ENCODE assay signal across 34 cellular contexts in genomic region chr12:75600146-75600545, GRCh38.
"Had no signal": no experiment of that assay in that cellular context is flagged by ENCODE, and none has a peak within 500 bp of the region (broad histone marks: within the 10 kb centered on the region; RNA-seq: fewer than 3 reads in every experiment).

No MANE protein-coding gene starts in this region.

- H3K4me3 Mint-ChIP-seq: activated B cell treated with CpG ODN at 0.5 μM for 24 hours; activated CD4-positive, alpha-beta memory T cell treated with anti-CD3 and anti-CD28 coated beads for 36 hours; activated CD4-positive, alpha-beta T cell treated with anti-CD3 and anti-CD28 coated beads, Interleukin-2, amount 10 ng/mL, durations not matched to agents 24 days and 14 days; activated CD8-positive, alpha-beta T cell treated with anti-CD3 and anti-CD28 coated beads for 36 hours; activated naive CD4-positive, alpha-beta T cell treated with anti-CD3 and anti-CD28 coated beads for 36 hours; activated naive CD8-positive, alpha-beta T cell treated with anti-CD3 and anti-CD28 coated beads for 36 hours; activated T-cell treated with anti-CD3 and anti-CD28 coated beads, Interleukin-2, amount 50 U/mL, for 4 hours; activated T-cell treated with anti-CD3 and anti-CD28 coated beads, Interleukin-2, amount 50 U/mL, for 72 hours; activated T-helper 1 cell treated with anti-CD3 and anti-CD28 coated beads, Interleukin-12 subunit alpha, Interleukin-12 subunit beta, Interleukin-2, Interleukin-4 antibody, amounts not matched to agents 30 ng/mL and 10 ng/mL and 1 ng/mL, durations not matched to agents 14 hours and 24 hours and 36 hours; activated T-helper 17 cell treated with anti-CD3 and anti-CD28 coated beads, Interleukin-2, amount 50 U/mL, for 72 hours; T-helper 1 cell treated with Interleukin-12 subunit alpha and Interleukin-12 subunit beta and Interleukin-4 antibody, amounts not matched to agents 30 μg/mL and 1 μg/mL, for 36 hours; T-helper 2 cell treated with Interferon-gamma antibody and Interleukin-4, amounts not matched to agents 5 μg/mL and 100 μg/mL, for 36 hours had no signal

- H3K4me1 Mint-ChIP-seq: activated B cell treated with CpG ODN at 0.5 μM for 24 hours; activated CD4-positive, alpha-beta T cell treated with anti-CD3 and anti-CD28 coated beads, Interleukin-2, amount 10 ng/mL, durations not matched to agents 24 days and 14 days; activated naive CD8-positive, alpha-beta T cell treated with anti-CD3 and anti-CD28 coated beads for 36 hours; activated T-helper 17 cell treated with anti-CD3 and anti-CD28 coated beads, Interleukin-2, amount 50 U/mL, for 72 hours had no signal

- H3K36me3 Mint-ChIP-seq: activated CD4-positive, alpha-beta memory T cell treated with anti-CD3 and anti-CD28 coated beads for 36 hours; activated naive CD4-positive, alpha-beta T cell treated with anti-CD3 and anti-CD28 coated beads, Interleukin-2, amount 50 U/mL, for 72 hours; activated naive CD8-positive, alpha-beta T cell treated with anti-CD3 and anti-CD28 coated beads for 36 hours had no signal

- ATAC-seq: activated CD8-positive, alpha-beta T cell treated with anti-CD3 and anti-CD28 coated beads for 36 hours; activated naive CD4-positive, alpha-beta T cell treated with anti-CD3 and anti-CD28 coated beads, Interleukin-2, amount 50 U/mL, for 72 hours; activated T-cell treated with anti-CD3 and anti-CD28 coated beads, Interleukin-2, amount 50 U/mL, for 4 hours; activated T-cell treated with anti-CD3 and anti-CD28 coated beads, Interleukin-2, amount 50 U/mL, for 72 hours; activated T-helper 17 cell treated with anti-CD3 and anti-CD28 coated beads, Interleukin-2, amount 50 U/mL, for 72 hours; body of pancreas had no signal

- H3K4me3 ChIP-seq: adrenal gland, body of pancreas, breast epithelium had no signal

- H3K27me3 Mint-ChIP-seq: activated CD4-positive, alpha-beta memory T cell treated with anti-CD3 and anti-CD28 coated beads for 36 hours; activated T-helper 17 cell treated with anti-CD3 and anti-CD28 coated beads, Interleukin-2, amount 50 U/mL, for 72 hours had no signal

- H3K9me3 ChIP-seq: adrenal gland, body of pancreas, breast epithelium had no signal

- H3K36me3 ChIP-seq: adrenal gland, brain microvascular endothelial cell, breast epithelium had no signal

- H3K27ac Mint-ChIP-seq: activated B cell treated with CpG ODN at 0.5 μM for 24 hours; activated CD4-positive, alpha-beta memory T cell treated with anti-CD3 and anti-CD28 coated beads for 36 hours; activated CD4-positive, alpha-beta T cell treated with anti-CD3 and anti-CD28 coated beads, Interleukin-2, amount 10 ng/mL, durations not matched to agents 24 days and 14 days; activated CD8-positive, alpha-beta T cell treated with anti-CD3 and anti-CD28 coated beads for 36 hours; activated naive CD4-positive, alpha-beta T cell treated with anti-CD3 and anti-CD28 coated beads for 36 hours; activated naive CD4-positive, alpha-beta T cell treated with anti-CD3 and anti-CD28 coated beads, Interleukin-2, amount 50 U/mL, for 72 hours; activated naive CD8-positive, alpha-beta T cell treated with anti-CD3 and anti-CD28 coated beads for 36 hours; activated T-cell treated with anti-CD3 and anti-CD28 coated beads, Interleukin-2, amount 50 U/mL, for 72 hours; activated T-helper 1 cell treated with anti-CD3 and anti-CD28 coated beads, Interleukin-12 subunit alpha, Interleukin-12 subunit beta, Interleukin-2, Interleukin-4 antibody, amounts not matched to agents 30 ng/mL and 10 ng/mL and 1 ng/mL, durations not matched to agents 14 hours and 24 hours and 36 hours; activated T-helper 17 cell treated with anti-CD3 and anti-CD28 coated beads, Interleukin-2, amount 50 U/mL, for 72 hours; T-helper 1 cell treated with Interleukin-12 subunit alpha and Interleukin-12 subunit beta and Interleukin-4 antibody, amounts not matched to agents 30 μg/mL and 1 μg/mL, for 36 hours; T-helper 2 cell treated with Interferon-gamma antibody and Interleukin-4, amounts not matched to agents 5 μg/mL and 100 μg/mL, for 36 hours had no signal

- H3K9me3 Mint-ChIP-seq: activated B cell treated with CpG ODN at 0.5 μM for 24 hours; activated CD4-positive, alpha-beta memory T cell treated with anti-CD3 and anti-CD28 coated beads for 36 hours; activated CD4-positive, alpha-beta T cell treated with anti-CD3 and anti-CD28 coated beads, Interleukin-2, amount 10 ng/mL, durations not matched to agents 24 days and 14 days; activated CD8-positive, alpha-beta T cell treated with anti-CD3 and anti-CD28 coated beads for 36 hours; activated naive CD4-positive, alpha-beta T cell treated with anti-CD3 and anti-CD28 coated beads for 36 hours; activated naive CD4-positive, alpha-beta T cell treated with anti-CD3 and anti-CD28 coated beads, Interleukin-2, amount 50 U/mL, for 72 hours; activated naive CD8-positive, alpha-beta T cell treated with anti-CD3 and anti-CD28 coated beads for 36 hours; activated T-cell treated with anti-CD3 and anti-CD28 coated beads, Interleukin-2, amount 50 U/mL, for 4 hours; activated T-cell treated with anti-CD3 and anti-CD28 coated beads, Interleukin-2, amount 50 U/mL, for 72 hours; activated T-helper 1 cell treated with anti-CD3 and anti-CD28 coated beads, Interleukin-12 subunit alpha, Interleukin-12 subunit beta, Interleukin-2, Interleukin-4 antibody, amounts not matched to agents 30 ng/mL and 10 ng/mL and 1 ng/mL, durations not matched to agents 14 hours and 24 hours and 36 hours; activated T-helper 17 cell treated with anti-CD3 and anti-CD28 coated beads, Interleukin-2, amount 50 U/mL, for 72 hours; T-helper 1 cell treated with Interleukin-12 subunit alpha and Interleukin-12 subunit beta and Interleukin-4 antibody, amounts not matched to agents 30 μg/mL and 1 μg/mL, for 36 hours; T-helper 2 cell treated with Interferon-gamma antibody and Interleukin-4, amounts not matched to agents 5 μg/mL and 100 μg/mL, for 36 hours had no signal

- H3K27ac ChIP-seq: adrenal gland, body of pancreas, brain microvascular endothelial cell, breast epithelium, VCaP had no signal

- H3K4me1 ChIP-seq: adrenal gland, body of pancreas had no signal

- DNase-seq: activated B cell treated with CpG ODN at 0.5 μM for 24 hours; activated CD4-positive, alpha-beta memory T cell treated with anti-CD3 and anti-CD28 coated beads for 36 hours; activated CD4-positive, alpha-beta T cell treated with anti-CD3 and anti-CD28 coated beads for 4 hours; activated CD4-positive, alpha-beta T cell treated with anti-CD3 and anti-CD28 coated beads, Interleukin-2, amount 10 ng/mL, durations not matched to agents 24 days and 14 days; activated CD4-positive, alpha-beta T cell treated with anti-CD3 and anti-CD28 coated beads, Interleukin-2, amount 50 U/mL, for 1 hour; activated CD4-positive, alpha-beta T cell treated with anti-CD3 and anti-CD28 coated beads, Interleukin-2, amount 50 U/mL, for 4 hours; activated CD4-positive, CD25-positive, alpha-beta regulatory T cell treated with anti-CD3 and anti-CD28 coated beads, Interleukin-2, amount 50 U/mL, for 72 hours; activated CD8-positive, alpha-beta memory T cell treated with anti-CD3 and anti-CD28 coated beads, Interleukin-2, amount 50 U/mL, for 4 hours; activated CD8-positive, alpha-beta T cell treated with anti-CD3 and anti-CD28 coated beads for 36 hours; activated effector memory CD4-positive, alpha-beta T cell treated with anti-CD3 and anti-CD28 coated beads, Interleukin-2, amount 50 U/mL, for 16 hours; activated gamma-delta T cell treated with Interleukin-2 at 50 U/mL for 16 hours; activated naive CD4-positive, alpha-beta T cell; activated naive CD4-positive, alpha-beta T cell treated with anti-CD3 and anti-CD28 coated beads for 36 hours; activated naive CD4-positive, alpha-beta T cell treated with anti-CD3 and anti-CD28 coated beads, Interleukin-2, amount 50 U/mL, for 16 hours; activated naive CD8-positive, alpha-beta T cell treated with anti-CD3 and anti-CD28 coated beads for 36 hours; activated T-cell treated with anti-CD3 and anti-CD28 coated beads for 4 hours; activated T-cell treated with anti-CD3 and anti-CD28 coated beads, Interleukin-2, amount 50 U/mL, for 1 hour; activated T-cell treated with anti-CD3 and anti-CD28 coated beads, Interleukin-2, amount 50 U/mL, for 4 hours; activated T-cell treated with anti-CD3 and anti-CD28 coated beads, Interleukin-2, amount 50 U/mL, for 72 hours; adrenal gland; amniotic stem cell; aorta; body of pancreas; brain microvascular endothelial cell; central memory CD4-positive, alpha-beta T cell; T-helper 2 cell; T-helper 9 cell had no signal

- H3K27me3 ChIP-seq: adrenal gland, body of pancreas, brain microvascular endothelial cell, breast epithelium had no signal
